12 cellular contexts compared by ENCODE assay signal in genomic region chr15:52803543-52804306, GRCh38. TPM values are rescaled to one million over a fixed set of nuclear protein-coding genes. Genes with fewer than 3 reads are reported as not detected.
A peak's percentile ranks its signal among the peaks of the same experiment; 100 is the strongest.
DNase-seq lines count a peak whose midpoint lies in the region; ATAC-seq and TF ChIP-seq lines count a peak whose summit lies in the region.
"Had no signal": no experiment of that assay in that cellular context is flagged by ENCODE, and none has a peak within 500 bp of the region (broad histone marks: within the 10 kb centered on the region; RNA-seq: fewer than 3 reads in every experiment).

No MANE protein-coding gene starts in this region.

- H3K27ac Mint-ChIP-seq in activated naive CD4-positive, alpha-beta T cell treated with anti-CD3 and anti-CD28 coated beads, Interleukin-2, amount 10 ng/mL, durations not matched to agents 7 days and 5 days, result peak overlapping the region; percentile 28
- peak overlapping the region; percentile 99 for H3K27ac Mint-ChIP-seq in WTC11

- H3K36me3 Mint-ChIP-seq in activated naive CD4-positive, alpha-beta T cell treated with anti-CD3 and anti-CD28 coated beads, Interleukin-2, amount 10 ng/mL, durations not matched to agents 7 days and 5 days, result peaks cover 2% of the 10 kb centered on the region
- peaks cover 39% of the 10 kb centered on the region for H3K36me3 Mint-ChIP-seq in WTC11

- ATAC-seq in WTC11, result no peak
- ATAC-seq: mucosa of descending colon had no signal

- no peaks in the 10 kb centered on the region for H3K9me3 Mint-ChIP-seq in activated naive CD4-positive, alpha-beta T cell treated with anti-CD3 and anti-CD28 coated beads, Interleukin-2, amount 10 ng/mL, durations not matched to agents 7 days and 5 days
- H3K9me3 Mint-ChIP-seq in WTC11, result no peaks in the 10 kb centered on the region

- POLR2A ChIA-PET in WTC11 (lab: Charles Lee), result interaction anchor here (1.6 to 4.5 kb wide), 3 partner anchors 12 to 19 kb away, joined by 7 to 38 read pairs (median 18); no protein-coding TSS in a partner anchor

- peak overlapping the region; percentile 70; the same call in 1 of the 2 replicates for H3K9ac ChIP-seq in iPS-20b (ENCODE audit: low read depth, low read length)

- DNase-seq in activated naive CD4-positive, alpha-beta T cell treated with anti-CD3 and anti-CD28 coated beads, Interleukin-2, amount 10 ng/mL, durations not matched to agents 7 days and 5 days, result no peak
- DNase-seq in activated naive CD4-positive, alpha-beta T cell treated with anti-CD3 and anti-CD28 coated beads, Interleukin-2, amount 50 U/mL, for 16 hours, result no peak
- DNase-seq in WTC11 (ENCODE audit: low spot score) (peak; percentile 38), Peyer's patch (no peak), GM10266 (ENCODE audit: extremely low spot score) (no peak), GM19240 (ENCODE audit: insufficient read length, low spot score) (no peak)
- DNase-seq in stimulated activated CD8-positive, alpha-beta memory T cell treated with anti-CD3 and anti-CD28 coated beads, Interleukin-4, amount 100 ng/mL, for 48 hours, result peak; percentile 28
- DNase-seq: COR-L47 had no signal

- peaks cover 91% of the 10 kb centered on the region for H3K27me3 Mint-ChIP-seq in activated naive CD4-positive, alpha-beta T cell treated with anti-CD3 and anti-CD28 coated beads, Interleukin-2, amount 10 ng/mL, durations not matched to agents 7 days and 5 days
- peaks cover 53% of the 10 kb centered on the region for H3K27me3 Mint-ChIP-seq in WTC11 (ENCODE audit: low read depth)

- no peak overlapping the region for H3K27ac ChIP-seq in iPS-20b (ENCODE audit: low read length)
- H3K27ac ChIP-seq in Peyer's patch, result no peak overlapping the region

- H3K36me3 ChIP-seq in iPS-20b (ENCODE audit: insufficient read depth, low read depth, low read length), result peaks cover 8% of the 10 kb centered on the region; the same call in 1 of the 2 replicates
- no peaks in the 10 kb centered on the region for H3K36me3 ChIP-seq in Peyer's patch

- H3K4me1 Mint-ChIP-seq in activated naive CD4-positive, alpha-beta T cell treated with anti-CD3 and anti-CD28 coated beads, Interleukin-2, amount 10 ng/mL, durations not matched to agents 7 days and 5 days, result peaks cover 21% of the 10 kb centered on the region
- H3K4me1 Mint-ChIP-seq in WTC11, result peaks cover 70% of the 10 kb centered on the region

- H3K4me1 ChIP-seq in iPS-20b (ENCODE audit: insufficient read depth, low read length) (peaks cover 31% of the 10 kb centered on the region; the same call in 1 of the 2 replicates), Peyer's patch (peaks cover 3 to 29% (median 15%) of the 10 kb centered on the region in 4 donors)

- H3K27me3 ChIP-seq in iPS-20b (ENCODE audit: insufficient read depth, low read length), result peaks cover 82% of the 10 kb centered on the region
- peaks cover 0 to 57% of the 10 kb centered on the region in 2 donors for H3K27me3 ChIP-seq in Peyer's patch

- TF ChIP-seq CTCF in WTC11 (IDR thresholded peaks at IDR 0.05) (no peak), Peyer's patch (IDR thresholded peaks at IDR 0.05) (no peak), GM10266 (IDR thresholded peaks at IDR 0.05; ENCODE audit: control insufficient read depth, insufficient read depth, low read depth, missing control alignments) (no peak)

- H3K4me3 ChIP-seq in iPS-20b (ENCODE audit: low read length) (peak overlapping the region; percentile 67), Peyer's patch (peak overlapping the region in 2 of 4 donors; percentile 13 to 17)
- H3K4me3 ChIP-seq: mucosa of descending colon had no signal

- CTCF ChIA-PET in activated naive CD4-positive, alpha-beta T cell treated with anti-CD3 and anti-CD28 coated beads, Interleukin-2, amount 10 ng/mL, durations not matched to agents 7 days and 5 days (lab: Charles Lee), result interaction anchor here (1.2 kb wide), 1 partner anchor 20 kb away, joined by 5 read pairs; no protein-coding TSS in a partner anchor
- CTCF ChIA-PET in WTC11 (lab: Charles Lee), result interaction anchor here (1.0 to 4.5 kb wide), 6 partner anchors 8 to 38 kb away, joined by 3 to 103 read pairs (median 7); no protein-coding TSS in a partner anchor

- no peaks in the 10 kb centered on the region for H3K9me3 ChIP-seq in iPS-20b (ENCODE audit: insufficient read depth, low read depth, low read length)
- peaks cover 0 to 6% (median 0%) of the 10 kb centered on the region in 4 donors for H3K9me3 ChIP-seq in Peyer's patch
- H3K9me3 ChIP-seq: mucosa of descending colon had no signal

- no peak overlapping the region for H3K4me3 Mint-ChIP-seq in activated naive CD4-positive, alpha-beta T cell treated with anti-CD3 and anti-CD28 coated beads, Interleukin-2, amount 10 ng/mL, durations not matched to agents 7 days and 5 days
- peak overlapping the region; percentile 94 for H3K4me3 Mint-ChIP-seq in WTC11

- no peak for TF ChIP-seq POLR2A in Peyer's patch (IDR thresholded peaks at IDR 0.05)

TF ChIP-seq in WTC11, 78 proteins besides CTCF, POLR2A, EP300 and RAD21:
- TF ChIP-seq ATF2 (CRISPR knock-in tag; IDR thresholded peaks at IDR 0.05; ENCODE audit: borderline replicate concordance, low read depth) (no peak), MYBL2 (CRISPR knock-in tag; IDR thresholded peaks at IDR 0.05) (peak; percentile 22; the same call in 1 of the 2 replicates), E2F4 (CRISPR knock-in tag; IDR thresholded peaks at IDR 0.05; ENCODE audit: borderline replicate concordance, low read depth) (no peak), USF1 (CRISPR knock-in tag; IDR thresholded peaks at IDR 0.05) (no peak)

RNA-seq across cellular contexts. Expression of gene ONECUT1, which starts 13.6 kb away (rescaled TPM):
- 33.8 to 39.3 TPM (median 35.9 TPM) in 3 replicates for total RNA-seq in WTC11 (2021)
- not detected for total RNA-seq in Peyer's patch
- total RNA-seq: activated CD8-positive, alpha-beta memory T cell treated with anti-CD3 and anti-CD28 coated beads for 36 hours; HT1080; mucosa of descending colon had no signal

Comparison
In these comparisons a context has a peak if more than half of its experiments do, and no peak if none do; other contexts are left out.
1. DNase-seq: peak in WTC11 (single experiment) and stimulated activated CD8-positive, alpha-beta memory T cell treated with anti-CD3 and anti-CD28 coated beads, Interleukin-4, amount 100 ng/mL, for 48 hours (single experiment); none in activated naive CD4-positive, alpha-beta T cell treated with anti-CD3 and anti-CD28 coated beads, Interleukin-2, amount 10 ng/mL, durations not matched to agents 7 days and 5 days (single experiment), activated naive CD4-positive, alpha-beta T cell treated with anti-CD3 and anti-CD28 coated beads, Interleukin-2, amount 50 U/mL, for 16 hours (single experiment), Peyer's patch (0 of 3), GM10266 (single experiment) and GM19240 (single experiment).
2. RNA of gene ONECUT1, which starts 13.6 kb away (total RNA-seq): 33.8 to 39.3 TPM in WTC11; not detected in Peyer's patch; every median in the first group is over 10 times any median in the second.